8 cellular contexts compared by ENCODE assay signal in the genomic region with DNA sequence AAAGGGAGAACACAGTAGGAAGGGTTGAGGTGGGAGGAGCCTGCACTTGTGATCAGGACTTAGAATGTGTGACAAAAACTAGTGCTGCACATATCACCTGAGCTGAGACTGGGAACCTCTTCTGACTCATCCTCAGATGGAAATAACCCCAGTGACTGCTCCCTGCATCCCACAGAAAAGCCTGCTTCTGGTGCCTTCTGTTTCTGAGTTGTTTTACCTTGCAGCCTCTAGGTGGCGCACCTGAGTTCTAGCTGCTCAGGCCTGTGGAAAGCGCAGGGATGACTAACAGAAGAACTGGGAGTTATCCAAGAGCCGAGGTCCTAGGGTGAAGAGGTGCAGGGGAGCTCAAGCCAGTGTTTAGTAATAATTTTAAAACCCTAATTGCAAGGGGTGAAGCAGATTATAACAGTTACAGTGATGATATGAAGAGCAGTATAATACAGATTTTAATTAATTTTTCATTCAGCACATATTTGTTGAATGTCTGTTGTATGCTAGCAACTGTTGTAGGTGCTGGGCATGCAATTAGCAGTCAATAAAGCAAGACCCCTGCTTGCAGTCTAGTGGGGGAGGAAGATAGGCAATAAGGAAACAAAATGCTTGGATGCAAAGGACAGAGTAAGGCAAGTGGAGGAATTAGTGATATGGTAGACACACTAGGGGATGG.
DNase-seq lines count a peak whose midpoint lies in the region; ATAC-seq and TF ChIP-seq lines count a peak whose summit lies in the region.

No MANE protein-coding gene starts in this region.

- TF ChIP-seq CTCF in OCI-LY3 (IDR thresholded peaks at IDR 0.05; ENCODE audit: low read depth, low read length): peak; percentile 99
- peak; percentile 96 for TF ChIP-seq CTCF in cardiac muscle cell (IDR thresholded peaks at IDR 0.05; ENCODE audit: low read depth, low read length)
- peak; percentile 86 for TF ChIP-seq CTCF in progenitor cell of endocrine pancreas (IDR thresholded peaks at IDR 0.05; ENCODE audit: unreplicated experiment)

- H3K4me1 Mint-ChIP-seq in progenitor cell of endocrine pancreas (ENCODE audit: low read depth): peaks cover 3% of the 10 kb centered on the region

- H3K4me1 ChIP-seq in OCI-LY3 (ENCODE audit: low read length): no peaks in the 10 kb centered on the region
- no peaks in the 10 kb centered on the region for H3K4me1 ChIP-seq in cardiac muscle cell (ENCODE audit: low read depth)

- H3K27ac ChIP-seq in OCI-LY3 (ENCODE audit: low read length) (no peak overlapping the region), cardiac muscle cell (no peak overlapping the region)

- no peaks in the 10 kb centered on the region for H3K79me2 ChIP-seq in OCI-LY3 (ENCODE audit: low read length)

- no peaks in the 10 kb centered on the region for H4K20me1 ChIP-seq in OCI-LY3 (ENCODE audit: insufficient read depth, low read length)

- H3K4me2 ChIP-seq in OCI-LY3 (ENCODE audit: low read length): no peak overlapping the region

- H3K36me3 ChIP-seq in OCI-LY3 (replicated peaks; ENCODE audit: low read depth, low read length) (no peaks in the 10 kb centered on the region), cardiac muscle cell (no peaks in the 10 kb centered on the region)

- no peak overlapping the region for H2AFZ ChIP-seq in OCI-LY3 (ENCODE audit: low read depth, low read length)

- H3K9me3 ChIP-seq in OCI-LY3 (ENCODE audit: insufficient read depth, low read length) (no peaks in the 10 kb centered on the region), cardiac muscle cell (ENCODE audit: low read depth) (no peaks in the 10 kb centered on the region)

- ATAC-seq in GM21825 (IDR thresholded peaks at IDR 0.05; ENCODE audit: unreplicated experiment) (no peak), HG02840 (IDR thresholded peaks at IDR 0.05; ENCODE audit: low FRiP score, unreplicated experiment) (no peak)

- DNase-seq in EL: peak; percentile 74
- DNase-seq in HUDEP-2 (lab: John Stamatoyannopoulos, UW; ENCODE audit: unreplicated experiment in 76 of 76): peak in 41 of 76 experiments; percentile 1 to 59 (median 20)
- DNase-seq in activated naive CD4-positive, alpha-beta T cell treated with anti-CD3 and anti-CD28 coated beads, Interleukin-2, amount 50 U/mL, for 16 hours: peak; percentile 20
- DNase-seq in cardiac muscle cell (ENCODE audit: low read depth in 1 of 2, low spot score in 1 of 2): peak; percentile 75 to 83
- peak; percentile 40 for DNase-seq in progenitor cell of endocrine pancreas (ENCODE audit: low spot score, unreplicated experiment)

- no peaks in the 10 kb centered on the region for H3K36me3 Mint-ChIP-seq in progenitor cell of endocrine pancreas (ENCODE audit: insufficient read depth)

- no peaks in the 10 kb centered on the region for H3K9me3 Mint-ChIP-seq in progenitor cell of endocrine pancreas (ENCODE audit: low read depth)

- no peak overlapping the region for H3K4me3 ChIP-seq in OCI-LY3 (ENCODE audit: low read length)
- no peak overlapping the region for H3K4me3 ChIP-seq in cardiac muscle cell

- H3K27ac Mint-ChIP-seq in progenitor cell of endocrine pancreas: no peak overlapping the region

- no peak overlapping the region for H3K9ac ChIP-seq in OCI-LY3 (ENCODE audit: low read length)

- no peaks in the 10 kb centered on the region for H3K27me3 ChIP-seq in OCI-LY3 (ENCODE audit: low read depth, low read length)
- H3K27me3 ChIP-seq in cardiac muscle cell: no peaks in the 10 kb centered on the region

- H3K27me3 Mint-ChIP-seq in progenitor cell of endocrine pancreas: peaks cover 33% of the 10 kb centered on the region

- H3K4me3 Mint-ChIP-seq in progenitor cell of endocrine pancreas (ENCODE audit: low read depth): no peak overlapping the region

Comparison
In these comparisons a context has a peak if more than half of its experiments do, and no peak if none do; other contexts are left out.
1. DNase-seq: peak in every context shown above with its lines; median percentile 79 in cardiac muscle cell; 74 in EL; 40 in progenitor cell of endocrine pancreas; 20 in HUDEP-2; 20 in activated naive CD4-positive, alpha-beta T cell treated with anti-CD3 and anti-CD28 coated beads, Interleukin-2, amount 50 U/mL, for 16 hours.